8 cellular contexts compared by ENCODE assay signal in the genomic region with DNA sequence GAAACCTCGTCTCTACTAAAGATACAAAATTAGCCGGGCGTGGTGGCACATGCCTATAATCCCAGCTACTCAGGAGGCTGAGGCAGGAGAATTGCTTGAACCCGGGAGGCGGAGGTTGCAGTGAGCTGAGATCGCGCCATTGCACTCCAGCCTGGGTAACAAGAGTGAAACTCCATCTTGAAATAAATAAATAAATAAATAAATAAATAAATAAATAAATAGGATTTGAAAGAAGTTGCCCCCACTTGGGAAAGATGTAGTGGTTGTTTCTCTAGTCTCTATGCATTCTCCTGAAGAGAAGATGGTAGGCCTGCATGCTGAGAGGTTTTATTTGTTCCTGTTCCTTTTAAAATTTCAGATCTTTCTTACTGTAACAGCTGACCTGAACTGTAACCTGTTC. TPM values are rescaled to one million over a fixed set of nuclear protein-coding genes. Genes with fewer than 3 reads are reported as not detected.
DNase-seq lines count a peak whose midpoint lies in the region; ATAC-seq and TF ChIP-seq lines count a peak whose summit lies in the region.
"Not testable (repeated sequence)": the region's sequence is repeated elsewhere in the genome, so short reads cannot be mapped to it uniquely, and the experiment has no call there.
"Had no signal": no experiment of that assay in that cellular context is flagged by ENCODE, and none has a peak within 500 bp of the region (broad histone marks: within the 10 kb centered on the region; RNA-seq: fewer than 3 reads in every experiment).

No MANE protein-coding gene starts in this region.

- H3K36me3 ChIP-seq in hepatocyte (replicated peaks; ENCODE audit: insufficient read depth, low read depth): not testable (repeated sequence)

- peak overlapping the region; percentile 43 for H3K27ac ChIP-seq in CD4-positive, alpha-beta T cell (ENCODE audit: low read depth, low read length)
- peak overlapping the region; percentile 33 for H3K27ac ChIP-seq in hepatocyte

- DNase-seq in CD4-positive, alpha-beta T cell; activated CD8-positive, alpha-beta T cell treated with anti-CD3 and anti-CD28 coated beads for 36 hours; hepatocyte (ENCODE audit: low spot score); natural killer cell; stimulated activated naive B cell treated with anti-CD40 and anti-IgM and Interleukin-4, amounts not matched to agents 10 μg/mL and 1 μg/mL and 100 μg/mL, for 72 hours: not testable (repeated sequence)

- not testable (repeated sequence) for H3K4me3 ChIP-seq in hepatocyte

- TF ChIP-seq CTCF in CD4-positive, alpha-beta T cell (IDR thresholded peaks at IDR 0.05); activated CD8-positive, alpha-beta T cell treated with anti-CD3 and anti-CD28 coated beads for 36 hours (IDR thresholded peaks at IDR 0.05); hepatocyte (IDR thresholded peaks at IDR 0.05; ENCODE audit: poor library complexity); natural killer cell (IDR thresholded peaks at IDR 0.05): not testable (repeated sequence)

- H3K4me1 Mint-ChIP-seq in CD4-positive, alpha-beta T cell (ENCODE audit: low read depth): peaks cover 73% of the 10 kb centered on the region
- peaks cover 64% of the 10 kb centered on the region for H3K4me1 Mint-ChIP-seq in T-helper 1 cell treated with Interleukin-12 subunit alpha and Interleukin-12 subunit beta and Interleukin-4 antibody, amounts not matched to agents 30 μg/mL and 1 μg/mL, for 36 hours (ENCODE audit: low read depth)
- H3K4me1 Mint-ChIP-seq in activated CD8-positive, alpha-beta T cell treated with anti-CD3 and anti-CD28 coated beads for 36 hours (ENCODE audit: low read depth): peaks cover 62% of the 10 kb centered on the region
- H3K4me1 Mint-ChIP-seq in activated naive CD4-positive, alpha-beta T cell treated with anti-CD3 and anti-CD28 coated beads, Interleukin-2, amount 50 U/mL, for 24 hours: peaks cover 82% of the 10 kb centered on the region
- peaks cover 60 to 65% of the 10 kb centered on the region in 2 donors for H3K4me1 Mint-ChIP-seq in natural killer cell
- H3K4me1 Mint-ChIP-seq in stimulated activated naive B cell treated with anti-CD40 and anti-IgM and Interleukin-4, amounts not matched to agents 10 μg/mL and 1 μg/mL and 100 μg/mL, for 72 hours: peaks cover 44 to 80% of the 10 kb centered on the region in 2 donors

- not testable (repeated sequence) for H3K9me3 ChIP-seq in CD4-positive, alpha-beta T cell (ENCODE audit: control insufficient read depth, low read length); hepatocyte (ENCODE audit: low read depth)

- peak overlapping the region; percentile 83 for H3K27ac Mint-ChIP-seq in CD4-positive, alpha-beta T cell
- H3K27ac Mint-ChIP-seq in T-helper 1 cell treated with Interleukin-12 subunit alpha and Interleukin-12 subunit beta and Interleukin-4 antibody, amounts not matched to agents 30 μg/mL and 1 μg/mL, for 36 hours: peak overlapping the region; percentile 49
- peak overlapping the region; percentile 75 for H3K27ac Mint-ChIP-seq in activated CD8-positive, alpha-beta T cell treated with anti-CD3 and anti-CD28 coated beads for 36 hours
- H3K27ac Mint-ChIP-seq in activated naive CD4-positive, alpha-beta T cell treated with anti-CD3 and anti-CD28 coated beads, Interleukin-2, amount 50 U/mL, for 24 hours: peak overlapping the region; percentile 92
- H3K27ac Mint-ChIP-seq in natural killer cell: peak overlapping the region; percentile 46 to 80
- peak overlapping the region; percentile 82 for H3K27ac Mint-ChIP-seq in stimulated activated naive B cell treated with anti-CD40 and anti-IgM and Interleukin-4, amounts not matched to agents 10 μg/mL and 1 μg/mL and 100 μg/mL, for 72 hours

- POLR2A ChIA-PET in CD4-positive, alpha-beta T cell (lab: Charles Lee): not testable (repeated sequence)
- POLR2A ChIA-PET in activated CD8-positive, alpha-beta T cell treated with anti-CD3 and anti-CD28 coated beads for 36 hours (lab: Charles Lee): interaction anchor here (1.0 to 2.3 kb wide), 2 partner anchors 14 to 42 kb away, joined by 3 to 6 read pairs; no protein-coding TSS in a partner anchor

- not testable (repeated sequence) for H3K27me3 Mint-ChIP-seq in CD4-positive, alpha-beta T cell; T-helper 1 cell treated with Interleukin-12 subunit alpha and Interleukin-12 subunit beta and Interleukin-4 antibody, amounts not matched to agents 30 μg/mL and 1 μg/mL, for 36 hours (ENCODE audit: low read depth); activated CD8-positive, alpha-beta T cell treated with anti-CD3 and anti-CD28 coated beads for 36 hours; activated naive CD4-positive, alpha-beta T cell treated with anti-CD3 and anti-CD28 coated beads, Interleukin-2, amount 50 U/mL, for 24 hours; natural killer cell (ENCODE audit: low read depth in 2 of 2); stimulated activated naive B cell treated with anti-CD40 and anti-IgM and Interleukin-4, amounts not matched to agents 10 μg/mL and 1 μg/mL and 100 μg/mL, for 72 hours

- H3K4me3 Mint-ChIP-seq in CD4-positive, alpha-beta T cell: peak overlapping the region; percentile 22
- H3K4me3 Mint-ChIP-seq in T-helper 1 cell treated with Interleukin-12 subunit alpha and Interleukin-12 subunit beta and Interleukin-4 antibody, amounts not matched to agents 30 μg/mL and 1 μg/mL, for 36 hours: peak overlapping the region; percentile 32
- not testable (repeated sequence) for H3K4me3 Mint-ChIP-seq in activated CD8-positive, alpha-beta T cell treated with anti-CD3 and anti-CD28 coated beads for 36 hours; natural killer cell
- peak overlapping the region; percentile 73 for H3K4me3 Mint-ChIP-seq in activated naive CD4-positive, alpha-beta T cell treated with anti-CD3 and anti-CD28 coated beads, Interleukin-2, amount 50 U/mL, for 24 hours
- peak overlapping the region; percentile 44 to 52 for H3K4me3 Mint-ChIP-seq in stimulated activated naive B cell treated with anti-CD40 and anti-IgM and Interleukin-4, amounts not matched to agents 10 μg/mL and 1 μg/mL and 100 μg/mL, for 72 hours

- ATAC-seq in CD4-positive, alpha-beta T cell (ENCODE audit: poor library complexity); activated CD8-positive, alpha-beta T cell treated with anti-CD3 and anti-CD28 coated beads for 36 hours; natural killer cell; stimulated activated naive B cell treated with anti-CD40 and anti-IgM and Interleukin-4, amounts not matched to agents 10 μg/mL and 1 μg/mL and 100 μg/mL, for 72 hours (replicated peaks): not testable (repeated sequence)

- 96% methylated on average over 7 of the region's 7 CpGs for WGBS in hepatocyte (ENCODE audit: low lambda C conversion rate, missing lambda C conversion rate)

- H3K36me3 Mint-ChIP-seq in CD4-positive, alpha-beta T cell (ENCODE audit: low read depth): peaks cover 87% of the 10 kb centered on the region
- H3K36me3 Mint-ChIP-seq in T-helper 1 cell treated with Interleukin-12 subunit alpha and Interleukin-12 subunit beta and Interleukin-4 antibody, amounts not matched to agents 30 μg/mL and 1 μg/mL, for 36 hours (ENCODE audit: low read depth): peaks cover 67% of the 10 kb centered on the region
- H3K36me3 Mint-ChIP-seq in activated CD8-positive, alpha-beta T cell treated with anti-CD3 and anti-CD28 coated beads for 36 hours (ENCODE audit: low read depth): peaks cover 57% of the 10 kb centered on the region
- peaks cover 28% of the 10 kb centered on the region for H3K36me3 Mint-ChIP-seq in activated naive CD4-positive, alpha-beta T cell treated with anti-CD3 and anti-CD28 coated beads, Interleukin-2, amount 50 U/mL, for 24 hours
- peaks cover 23% of the 10 kb centered on the region for H3K36me3 Mint-ChIP-seq in natural killer cell
- H3K36me3 Mint-ChIP-seq in stimulated activated naive B cell treated with anti-CD40 and anti-IgM and Interleukin-4, amounts not matched to agents 10 μg/mL and 1 μg/mL and 100 μg/mL, for 72 hours: peaks cover 50 to 64% of the 10 kb centered on the region in 2 donors

- CTCF ChIA-PET in CD4-positive, alpha-beta T cell (lab: Charles Lee): interaction anchor here (0.7 to 1.6 kb wide), 2 partner anchors 11 to 111 kb away, joined by 3 to 4 read pairs; no protein-coding TSS in a partner anchor
- CTCF ChIA-PET in activated CD8-positive, alpha-beta T cell treated with anti-CD3 and anti-CD28 coated beads for 36 hours (lab: Charles Lee): interaction anchor here (3.7 kb wide), 1 partner anchor 111 kb away, joined by 15 read pairs; no protein-coding TSS in a partner anchor

- H3K4me2 ChIP-seq in hepatocyte: not testable (repeated sequence)

- not testable (repeated sequence) for H2AFZ ChIP-seq in hepatocyte

- not testable (repeated sequence) for H4K20me1 ChIP-seq in hepatocyte (ENCODE audit: insufficient read depth, poor library complexity, severe bottlenecking)

- H3K27me3 ChIP-seq in CD4-positive, alpha-beta T cell (ENCODE audit: control insufficient read depth, insufficient read depth, low read length); hepatocyte: not testable (repeated sequence)

- peaks cover 17% of the 10 kb centered on the region for H3K79me2 ChIP-seq in hepatocyte

- H3K9me2 ChIP-seq in hepatocyte (replicated peaks; ENCODE audit: insufficient read depth): not testable (repeated sequence)

- H3K4me1 ChIP-seq in hepatocyte (ENCODE audit: insufficient read depth): peaks cover 12% of the 10 kb centered on the region

- H3K9me3 Mint-ChIP-seq in CD4-positive, alpha-beta T cell; T-helper 1 cell treated with Interleukin-12 subunit alpha and Interleukin-12 subunit beta and Interleukin-4 antibody, amounts not matched to agents 30 μg/mL and 1 μg/mL, for 36 hours; activated CD8-positive, alpha-beta T cell treated with anti-CD3 and anti-CD28 coated beads for 36 hours; activated naive CD4-positive, alpha-beta T cell treated with anti-CD3 and anti-CD28 coated beads, Interleukin-2, amount 50 U/mL, for 24 hours; natural killer cell; stimulated activated naive B cell treated with anti-CD40 and anti-IgM and Interleukin-4, amounts not matched to agents 10 μg/mL and 1 μg/mL and 100 μg/mL, for 72 hours: not testable (repeated sequence)

- intact Hi-C loops in CD4-positive, alpha-beta T cell (cut with DNase I, micrococcal nuclease): loop anchor here (10.0 kb wide), 2 partner anchors 637 to 1023 kb away; a partner anchor contains a TSS
- intact Hi-C loops in activated CD8-positive, alpha-beta T cell treated with anti-CD3 and anti-CD28 coated beads for 36 hours (cut with micrococcal nuclease); natural killer cell (cut with micrococcal nuclease): not testable (repeated sequence)

RNA-seq across cellular contexts. Expression of a gene that starts 4.0 kb away (rescaled TPM):
- total RNA-seq in CD4-positive, alpha-beta T cell: 10 to 100 TPM; 15.4 to 18.6 TPM
- 10 to 100 TPM; 22.1 to 25.9 TPM for total RNA-seq in activated CD8-positive, alpha-beta T cell treated with anti-CD3 and anti-CD28 coated beads for 36 hours
- total RNA-seq in hepatocyte (27.2 and 27.7 TPM in 2 replicates), natural killer cell (10 to 100 TPM; 40.8 to 61.0 (median 51.8) TPM)
- polyA plus RNA-seq in hepatocyte: 6.2 and 10.6 TPM in 2 replicates

RNA-seq across cellular contexts. Expression of a gene that starts 4.0 kb away (rescaled TPM):
- 10 to 100 TPM; 13.2 to 14.4 TPM for total RNA-seq in CD4-positive, alpha-beta T cell
- total RNA-seq in activated CD8-positive, alpha-beta T cell treated with anti-CD3 and anti-CD28 coated beads for 36 hours: 10 to 100 TPM; 17.8 to 18.5 TPM
- total RNA-seq in hepatocyte (24.7 and 29.8 TPM in 2 replicates), natural killer cell (10 to 100 TPM; 23.8 to 41.1 (median 38.5) TPM)
- 15.0 and 17.5 TPM in 2 replicates for polyA plus RNA-seq in hepatocyte

RNA-seq across cellular contexts. Expression of a gene that starts 9.3 kb away (rescaled TPM):
- total RNA-seq in CD4-positive, alpha-beta T cell: 10 to 100 TPM; 41.6 to 41.8 TPM
- 10 to 100 TPM; 13.3 to 14.0 TPM for total RNA-seq in activated CD8-positive, alpha-beta T cell treated with anti-CD3 and anti-CD28 coated beads for 36 hours
- total RNA-seq in hepatocyte (0.32 and 0.63 TPM in 2 replicates), natural killer cell (100 to 1,000 TPM; 164 to 199 (median 198) TPM)
- polyA plus RNA-seq in hepatocyte: 0.30 and 0.58 TPM in 2 replicates
- total RNA-seq: MCF 10A had no signal

RNA-seq across cellular contexts. Expression of a gene that starts 53.4 kb away (rescaled TPM):
- 10 to 100 TPM; 46.2 to 49.8 TPM for total RNA-seq in CD4-positive, alpha-beta T cell
- total RNA-seq in activated CD8-positive, alpha-beta T cell treated with anti-CD3 and anti-CD28 coated beads for 36 hours: 10 to 100 TPM; 46.6 to 47.4 TPM
- 38.3 and 44.0 TPM in 2 replicates for total RNA-seq in hepatocyte
- polyA plus RNA-seq in hepatocyte: 38.9 and 42.5 TPM in 2 replicates
- 10 to 100 TPM; 62.3 to 67.1 (median 63.1) TPM for total RNA-seq in natural killer cell
